Comparison of ENCODE assay signal across 12 cellular contexts in genomic region chr12:86838264-86838663, GRCh38.
"Had no signal": no experiment of that assay in that cellular context is flagged by ENCODE, and none has a peak within 500 bp of the region (broad histone marks: within the 10 kb centered on the region; RNA-seq: fewer than 3 reads in every experiment).

No MANE protein-coding gene starts in this region.

- H3K27ac ChIP-seq: esophagus squamous epithelium, heart left ventricle, thyroid gland, upper lobe of left lung, uterus had no signal

- H3K36me3 ChIP-seq: esophagus squamous epithelium, heart left ventricle, thyroid gland, upper lobe of left lung, uterus had no signal

- H3K4me3 ChIP-seq: esophagus squamous epithelium, thyroid gland, upper lobe of left lung, uterus had no signal

- FAIRE-seq: small intestine had no signal

- ATAC-seq: heart left ventricle had no signal

- H3K27me3 ChIP-seq: esophagus squamous epithelium, heart left ventricle, thyroid gland, upper lobe of left lung, uterus had no signal

- H3K4me1 ChIP-seq: esophagus squamous epithelium, heart left ventricle, thyroid gland, upper lobe of left lung, uterus had no signal

- H3K9me3 ChIP-seq: esophagus squamous epithelium, heart left ventricle, thyroid gland, upper lobe of left lung, uterus had no signal

- DNase-seq: esophagus squamous epithelium; foreskin fibroblast; heart left ventricle; naive B cell; nephron progenitor cell; small intestine; stimulated activated CD4-positive, alpha-beta T cell treated with anti-CD3 and anti-CD28 coated beads, Interleukin-12 subunit alpha, Interleukin-12 subunit beta, amount 100 ng/mL, for 4 hours; stimulated activated CD4-positive, alpha-beta T cell treated with anti-CD3 and anti-CD28 coated beads, Interleukin-2, amount 100 ng/mL, for 48 hours; stimulated activated naive CD4-positive, alpha-beta T cell treated with Interleukin-2 at 50 U/mL for 16 hours; thyroid gland; upper lobe of left lung; uterus had no signal
